Comparison of ENCODE assay signal across 8 cellular contexts in the genomic region with DNA sequence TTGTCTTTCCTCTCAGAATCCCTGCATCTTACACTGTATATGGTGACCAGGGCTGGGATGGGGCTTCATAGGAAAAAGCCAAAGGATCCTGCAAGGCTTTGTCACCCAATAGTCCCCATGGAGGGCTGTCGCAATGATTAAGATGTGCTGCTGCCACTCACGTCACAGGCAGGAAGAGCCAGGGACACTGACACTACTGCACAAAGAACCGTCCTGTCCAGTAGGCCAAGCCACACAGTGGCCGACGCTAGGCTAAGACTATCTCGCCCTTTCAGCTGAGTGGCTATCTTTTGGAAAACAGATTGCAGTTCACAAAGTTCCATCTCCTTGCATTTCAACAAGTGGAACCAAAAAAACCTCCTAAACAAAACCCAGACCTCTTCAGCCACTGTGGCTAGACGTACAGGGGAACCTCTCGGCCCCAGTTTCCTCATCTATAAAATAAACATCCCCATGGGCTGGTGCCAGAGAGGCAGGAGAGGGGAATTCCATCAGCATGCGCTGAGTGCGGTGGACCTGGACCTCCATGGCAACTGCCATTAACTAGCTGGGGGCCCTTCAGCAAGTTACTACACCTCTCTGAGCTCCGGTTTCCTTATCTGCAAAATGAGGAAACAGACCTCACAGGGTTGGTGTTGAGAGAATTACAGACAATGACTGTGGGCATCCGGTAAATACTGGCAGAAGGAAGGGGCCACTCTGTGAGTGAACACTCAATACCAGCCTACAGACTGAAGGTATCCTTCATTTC. TPM values are rescaled to one million over a fixed set of nuclear protein-coding genes. Genes with fewer than 3 reads are reported as not detected.
DNase-seq lines count a peak whose midpoint lies in the region; ATAC-seq and TF ChIP-seq lines count a peak whose summit lies in the region.

No MANE protein-coding gene starts in this region.

- CTCF ChIA-PET in IMR-90 (lab: Yijun Ruan, JAX), result no interaction called here

- no peak overlapping the region for H2BK20ac ChIP-seq in IMR-90 (ENCODE audit: low read depth, low read length)

- H3K4me2 ChIP-seq in IMR-90 (ENCODE audit: low read depth, low read length), result peak overlapping the region; percentile 23

- no peak overlapping the region for H3K9ac ChIP-seq in IMR-90 (ENCODE audit: low read depth, low read length)

- H3K9me3 Mint-ChIP-seq in activated naive CD8-positive, alpha-beta T cell (ENCODE audit: low read depth), result no peaks in the 10 kb centered on the region

- H3K27me3 Mint-ChIP-seq in activated naive CD8-positive, alpha-beta T cell, result no peaks in the 10 kb centered on the region

- TF ChIP-seq RAD21 in IMR-90 (IDR thresholded peaks at IDR 0.05; ENCODE audit: low read length), result no peak

- peaks cover 54% of the 10 kb centered on the region for H3K9me1 ChIP-seq in IMR-90 (ENCODE audit: insufficient read depth, low read length)

- H4K91ac ChIP-seq in IMR-90 (ENCODE audit: insufficient read depth, low read depth, low read length), result no peak overlapping the region

- H3K79me1 ChIP-seq in IMR-90 (ENCODE audit: low read depth in 1 of 2, low read length in 2 of 2), result peaks cover 9 to 89% of the 10 kb centered on the region in 2 experiments; a peak in 3 of 4 replicates

- H2BK5ac ChIP-seq in IMR-90 (ENCODE audit: low read depth, low read length, poor library complexity, severe bottlenecking), result no peak overlapping the region

- ATAC-seq in GM19438 (IDR thresholded peaks at IDR 0.05; ENCODE audit: low read depth, unreplicated experiment) (peak; percentile 35), IMR-90 (ENCODE audit: low read depth) (peak; percentile 55), lung (ENCODE audit: insufficient read depth, low FRiP score) (peak; percentile 39), HG03097 (IDR thresholded peaks at IDR 0.05; ENCODE audit: low FRiP score, unreplicated experiment) (no peak)

- H3K27me3 ChIP-seq in IMR-90 (ENCODE audit: control insufficient read depth, insufficient read depth, low read length), result no peaks in the 10 kb centered on the region
- H3K27me3 ChIP-seq in lung (ENCODE audit: control insufficient read depth, insufficient read depth), result no peaks in the 10 kb centered on the region

- H3K4me3 ChIP-seq in IMR-90 (ENCODE audit: insufficient read depth, low read depth, low read length), result no peak overlapping the region
- no peak overlapping the region for H3K4me3 ChIP-seq in lung

- H4K5ac ChIP-seq in IMR-90 (ENCODE audit: low read depth, low read length), result no peak overlapping the region

- H3K14ac ChIP-seq in IMR-90 (replicated peaks; ENCODE audit: low read depth, low read length), result no peak overlapping the region

- peaks cover 18% of the 10 kb centered on the region for H3K36me3 ChIP-seq in IMR-90 (ENCODE audit: control insufficient read depth, insufficient read depth, low read length)
- peaks cover 0 to 6% of the 10 kb centered on the region in 2 donors for H3K36me3 ChIP-seq in lung (ENCODE audit: control insufficient read depth in 2 of 2, insufficient read depth in 2 of 2, low read length in 2 of 2)

- H3K4me1 ChIP-seq in IMR-90 (ENCODE audit: control insufficient read depth, insufficient read depth, low read length) (peaks cover 27% of the 10 kb centered on the region), lung (ENCODE audit: control insufficient read depth in 2 of 2, insufficient read depth in 2 of 2, low read length in 2 of 2) (peaks cover 36 to 50% of the 10 kb centered on the region in 2 donors)

- no peak overlapping the region for H3K18ac ChIP-seq in IMR-90 (ENCODE audit: low read depth, low read length)

- no peaks in the 10 kb centered on the region for H3K9me3 ChIP-seq in IMR-90 (ENCODE audit: control insufficient read depth, insufficient read depth, low read length)
- no peaks in the 10 kb centered on the region for H3K9me3 ChIP-seq in lung (ENCODE audit: control insufficient read depth in 2 of 2, insufficient read depth in 1 of 2, low read length in 1 of 2)

- no peak overlapping the region for H2AFZ ChIP-seq in IMR-90 (replicated peaks; ENCODE audit: low read length, poor library complexity)

- 89% methylated on average over 5 of the region's 12 CpGs; no CpG with 5 or more reads in 1 of the 2 experiments for WGBS in IMR-90 (ENCODE audit: extremely low coverage in 2 of 2, insufficient read length in 1 of 2), 2 experiments
- 21 to 28% methylated on average over 12 of the region's 12 CpGs for WGBS in lung, 2 donors

- TF ChIP-seq POLR2A in IMR-90 (IDR thresholded peaks at IDR 0.05; ENCODE audit: low read depth, low read length), result no peak

- no peak overlapping the region; a peak in 1 of 4 replicates for H4K8ac ChIP-seq in IMR-90 (ENCODE audit: low read depth in 2 of 2, low read length in 2 of 2)

- peaks cover 93% of the 10 kb centered on the region for H3K4me1 Mint-ChIP-seq in activated naive CD8-positive, alpha-beta T cell (ENCODE audit: low read depth)

- H2BK120ac ChIP-seq in IMR-90 (ENCODE audit: low read depth, low read length), result no peak overlapping the region

- no peak overlapping the region for H2BK15ac ChIP-seq in IMR-90 (ENCODE audit: low read depth, low read length)

- BruUV-seq in IMR-90 (replicated peaks; lab: Mats Ljungman, UMichigan), result no TSS peak

- intact Hi-C loops in IMR-90 (cut with micrococcal nuclease), result no loop called here

- in situ Hi-C loops in IMR-90 (cut with MboI; ENCODE audit: low sequenced_read_pairs), result no loop called here

- no peak overlapping the region for H3K4ac ChIP-seq in IMR-90 (ENCODE audit: low read depth, low read length)

- peaks cover 98% of the 10 kb centered on the region for H4K20me1 ChIP-seq in IMR-90 (ENCODE audit: insufficient read depth, low read length)

- peak overlapping the region; percentile 79 for H3K4me3 Mint-ChIP-seq in activated naive CD8-positive, alpha-beta T cell

- no peaks in the 10 kb centered on the region for H3K36me3 Mint-ChIP-seq in activated naive CD8-positive, alpha-beta T cell

- no peak overlapping the region for H3K27ac ChIP-seq in IMR-90 (ENCODE audit: insufficient read depth, low read length)
- H3K27ac ChIP-seq in lung (ENCODE audit: low read depth in 1 of 2, low read length in 1 of 2), result peak overlapping the region in 1 of 2 donors; percentile 89

- H2AK5ac ChIP-seq in IMR-90 (ENCODE audit: low read depth, low read length), result peak overlapping the region; percentile 33; the same call in 1 of the 2 replicates

- H3K23ac ChIP-seq in IMR-90 (ENCODE audit: low read depth, low read length), result peak overlapping the region; percentile 34

- H3K56ac ChIP-seq in IMR-90 (ENCODE audit: extremely low read depth, insufficient read depth, low read length), result no peak overlapping the region

- peak overlapping the region; percentile 29 for H2AK9ac ChIP-seq in IMR-90 (replicated peaks; ENCODE audit: low read depth, low read length, poor library complexity)

- dilution Hi-C loops in IMR-90 (cut with HindIII; ENCODE audit: low sequenced_read_pairs, unreplicated experiment), result no loop called here

- no peak for TF ChIP-seq CTCF in IMR-90 (conservative IDR thresholded peaks at IDR 0.05; ENCODE audit: low read depth, low read length)
- no peak for TF ChIP-seq CTCF in lung (IDR thresholded peaks at IDR 0.05; ENCODE audit: control extremely low read depth, extremely low read depth)

- POLR2A ChIA-PET in IMR-90 (lab: Charles Lee; ENCODE audit: unreplicated experiment), result interaction anchor here (0.6 kb wide), 1 partner anchor 9 kb away, joined by 10 read pairs; the partner anchor contains the start of gene CAPZB

- peak overlapping the region; percentile 96 for H3K27ac Mint-ChIP-seq in activated naive CD8-positive, alpha-beta T cell

- peak; percentile 79 for DNase-seq in IMR-90
- no peak for DNase-seq in lung (ENCODE audit: low spot score)
- DNase-seq in ureter (ENCODE audit: low spot score), result no peak
- no peak for DNase-seq in NCI-H2107 treated with DMSO at 0.1 percent for 48 hours (lab: John Stamatoyannopoulos, UW; ENCODE audit: unreplicated experiment)
- no peak for DNase-seq in NCI-H1930 (lab: John Stamatoyannopoulos, UW)

TF ChIP-seq in IMR-90, 13 proteins besides CTCF, POLR2A, EP300 and RAD21:
- TF ChIP-seq MAZ (IDR thresholded peaks at IDR 0.05; ENCODE audit: borderline replicate concordance, low read depth, low read length) (no peak), BHLHE40 (IDR thresholded peaks at IDR 0.05; ENCODE audit: low read depth, low read length) (peak; percentile 38; the same call in 1 of the 2 replicates), CEBPB (IDR thresholded peaks at IDR 0.05; ENCODE audit: low read depth, low read length) (peak; percentile 37; the same call in 1 of the 2 replicates), MAFK (IDR thresholded peaks at IDR 0.05; ENCODE audit: low read depth, low read length) (no peak), CHD1 (IDR thresholded peaks at IDR 0.05; ENCODE audit: low read depth, low read length) (no peak), SMC3 (IDR thresholded peaks at IDR 0.05; ENCODE audit: low read depth, low read length) (no peak; the same call in 1 of the 2 replicates), MXI1 (IDR thresholded peaks at IDR 0.05; ENCODE audit: borderline replicate concordance, low read depth, low read length) (0 out of 2 replicates have a peak, but pooled peaks have one; percentile 26)
- TF ChIP-seq, protein P1, sequence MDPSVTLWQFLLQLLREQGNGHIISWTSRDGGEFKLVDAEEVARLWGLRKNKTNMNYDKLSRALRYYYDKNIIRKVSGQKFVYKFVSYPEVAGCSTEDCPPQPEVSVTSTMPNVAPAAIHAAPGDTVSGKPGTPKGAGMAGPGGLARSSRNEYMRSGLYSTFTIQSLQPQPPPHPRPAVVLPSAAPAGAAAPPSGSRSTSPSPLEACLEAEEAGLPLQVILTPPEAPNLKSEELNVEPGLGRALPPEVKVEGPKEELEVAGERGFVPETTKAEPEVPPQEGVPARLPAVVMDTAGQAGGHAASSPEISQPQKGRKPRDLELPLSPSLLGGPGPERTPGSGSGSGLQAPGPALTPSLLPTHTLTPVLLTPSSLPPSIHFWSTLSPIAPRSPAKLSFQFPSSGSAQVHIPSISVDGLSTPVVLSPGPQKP (IDR thresholded peaks at IDR 0.05; ENCODE audit: borderline replicate concordance, low read depth, low read length), result no peak
TF ChIP-seq in IMR-90: peak in this region for 3.

RNA-seq across cellular contexts. Expression of gene CAPZB, which starts 8.7 kb away (rescaled TPM):
- total RNA-seq in IMR-90 (2012; rRNA removed) (180 and 216 TPM in 2 replicates), lung (100 to 1,000 TPM in 1 of 2 donors, 10 to 100 TPM in 1; 94.7 to 283 TPM), ureter (284 TPM)
- polyA plus RNA-seq in IMR-90 (2012; rRNA removed) (271 and 304 TPM in 2 replicates), lung (100 to 1,000 TPM; 274 to 339 TPM)
- polyA plus RNA-seq in IMR-90 (2012; cell fraction: cytosol; rRNA removed), result 189 and 234 TPM in 2 replicates
- polyA plus RNA-seq in IMR-90 (2012; cell fraction: nucleus; rRNA removed; ENCODE audit: low replicate concordance), result 74.4 and 139 TPM in 2 replicates
